ENCODE assay signal across 8 cellular contexts in the genomic region with DNA sequence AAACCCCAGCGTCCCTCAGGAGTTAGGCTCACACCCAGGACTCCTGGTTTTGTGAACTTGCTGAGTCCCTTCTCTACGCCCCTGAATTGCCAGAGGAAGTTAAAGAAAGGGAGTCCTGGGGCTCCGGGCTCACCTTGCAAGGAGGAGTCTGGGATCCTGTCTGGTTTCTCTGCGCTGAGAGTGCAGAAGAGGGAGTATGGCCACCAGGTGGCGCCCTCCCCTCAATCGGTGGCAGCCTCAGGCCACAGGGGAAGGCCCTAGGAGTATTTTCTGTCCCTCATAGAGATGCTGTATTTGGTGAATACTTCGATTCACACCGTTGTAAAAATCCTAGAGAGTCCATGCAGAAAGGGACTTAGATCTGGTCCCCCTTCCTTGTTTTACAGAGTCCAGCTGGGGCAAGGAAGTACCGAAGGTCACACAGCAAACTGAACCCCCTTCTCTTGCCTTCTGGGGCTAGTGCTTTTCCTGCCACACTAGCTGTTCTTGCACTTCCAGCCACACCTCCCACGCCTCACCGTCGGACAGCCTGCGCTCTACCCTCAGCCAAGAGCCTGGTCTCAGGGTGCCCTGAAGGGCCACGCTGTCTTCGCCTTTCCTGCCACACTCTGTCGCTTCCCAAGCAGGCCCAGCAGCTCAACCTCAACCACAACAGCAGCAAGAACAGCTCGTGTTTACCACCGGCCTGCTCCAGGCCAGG. TPM values are rescaled to one million over a fixed set of nuclear protein-coding genes. Genes with fewer than 3 reads are reported as not detected.
DNase-seq lines count a peak whose midpoint lies in the region; ATAC-seq lines count a peak whose summit lies in the region.

No MANE protein-coding gene starts in this region.

- H3K36me3 Mint-ChIP-seq in activated CD4-positive, alpha-beta memory T cell treated with anti-CD3 and anti-CD28 coated beads, Interleukin-2, amount 10 ng/mL, durations not matched to agents 7 days and 5 days (ENCODE audit: low read depth), result no peaks in the 10 kb centered on the region
- H3K36me3 Mint-ChIP-seq in effector memory CD8-positive, alpha-beta T cell (ENCODE audit: insufficient read depth), result peaks cover 2% of the 10 kb centered on the region

- CTCF ChIA-PET in activated CD4-positive, alpha-beta memory T cell treated with anti-CD3 and anti-CD28 coated beads, Interleukin-2, amount 10 ng/mL, durations not matched to agents 7 days and 5 days (lab: Charles Lee), result interaction anchor here (0.7 to 3.4 kb wide), 16 partner anchors 8 to 493 kb away, joined by 3 to 16 read pairs (median 3); no protein-coding TSS in a partner anchor

- ATAC-seq in GM19023 (IDR thresholded peaks at IDR 0.05; ENCODE audit: unreplicated experiment), result peak; percentile 91
- ATAC-seq in HG03108 (IDR thresholded peaks at IDR 0.05; ENCODE audit: unreplicated experiment), result peak; percentile 81
- peak; percentile 95 for ATAC-seq in effector memory CD8-positive, alpha-beta T cell (replicated peaks)

- POLR2A ChIA-PET in activated CD4-positive, alpha-beta memory T cell treated with anti-CD3 and anti-CD28 coated beads, Interleukin-2, amount 10 ng/mL, durations not matched to agents 7 days and 5 days (lab: Charles Lee), result interaction anchor here (0.6 kb wide), 1 partner anchor 22 kb away, joined by 3 read pairs; the partner anchor contains the start of gene SAP30L

- H3K9me3 Mint-ChIP-seq in activated CD4-positive, alpha-beta memory T cell treated with anti-CD3 and anti-CD28 coated beads, Interleukin-2, amount 10 ng/mL, durations not matched to agents 7 days and 5 days, result no peaks in the 10 kb centered on the region
- H3K9me3 Mint-ChIP-seq in effector memory CD8-positive, alpha-beta T cell, result no peaks in the 10 kb centered on the region

- no peak overlapping the region for H3K4me3 Mint-ChIP-seq in activated CD4-positive, alpha-beta memory T cell treated with anti-CD3 and anti-CD28 coated beads, Interleukin-2, amount 10 ng/mL, durations not matched to agents 7 days and 5 days
- no peak overlapping the region for H3K4me3 Mint-ChIP-seq in effector memory CD8-positive, alpha-beta T cell

- no peaks in the 10 kb centered on the region for H3K4me1 Mint-ChIP-seq in activated CD4-positive, alpha-beta memory T cell treated with anti-CD3 and anti-CD28 coated beads, Interleukin-2, amount 10 ng/mL, durations not matched to agents 7 days and 5 days
- peaks cover 3 to 7% of the 10 kb centered on the region in 2 donors for H3K4me1 Mint-ChIP-seq in effector memory CD8-positive, alpha-beta T cell (ENCODE audit: low read depth in 2 of 2)

- H3K27me3 Mint-ChIP-seq in activated CD4-positive, alpha-beta memory T cell treated with anti-CD3 and anti-CD28 coated beads, Interleukin-2, amount 10 ng/mL, durations not matched to agents 7 days and 5 days, result peaks cover 35% of the 10 kb centered on the region
- peaks cover 41 to 57% of the 10 kb centered on the region in 2 donors for H3K27me3 Mint-ChIP-seq in effector memory CD8-positive, alpha-beta T cell

- DNase-seq in C1 segment of cervical spinal cord (lab: John Stamatoyannopoulos, UW) (peak in 11 of 14 donors; percentile 2 to 61 (median 23)), NCI-H460 (ENCODE audit: extremely low read depth, low read depth) (peak; percentile 59), mucosa of gallbladder (ENCODE audit: low spot score) (peak; percentile 73)
- DNase-seq in activated CD4-positive, alpha-beta memory T cell treated with anti-CD3 and anti-CD28 coated beads, Interleukin-2, amount 10 ng/mL, durations not matched to agents 7 days and 5 days, result peak; percentile 77
- peak; percentile 65 to 73 (median 67) for DNase-seq in effector memory CD8-positive, alpha-beta T cell
- DNase-seq in stimulated activated CD8-positive, alpha-beta memory T cell treated with anti-CD3 and anti-CD28 coated beads, Interleukin-4, amount 100 ng/mL, for 48 hours, result peak; percentile 93

- H3K27ac Mint-ChIP-seq in activated CD4-positive, alpha-beta memory T cell treated with anti-CD3 and anti-CD28 coated beads, Interleukin-2, amount 10 ng/mL, durations not matched to agents 7 days and 5 days, result no peak overlapping the region
- H3K27ac Mint-ChIP-seq in effector memory CD8-positive, alpha-beta T cell, result no peak overlapping the region

RNA-seq across cellular contexts. Expression of gene HAND1, which starts 10.2 kb away (rescaled TPM):
- total RNA-seq in NCI-H460 (2014; rRNA removed; shearing (Covaris generic)), result not detected in 2 replicates
- not detected in 2 replicates for polyA plus RNA-seq in NCI-H460 (2014; cell fraction: nucleus; rRNA removed)
- not detected for total RNA-seq in activated CD4-positive, alpha-beta memory T cell treated with anti-CD3 and anti-CD28 coated beads, Interleukin-2, amount 10 ng/mL, durations not matched to agents 7 days and 5 days
- 2.7 TPM for total RNA-seq in mucosa of gallbladder

RNA-seq across cellular contexts. Expression of gene SAP30L, which starts 22.0 kb away (rescaled TPM):
- 27.2 and 39.1 TPM in 2 replicates for total RNA-seq in NCI-H460 (2014; rRNA removed; shearing (Covaris generic))
- 10.8 and 16.4 TPM in 2 replicates for polyA plus RNA-seq in NCI-H460 (2014; cell fraction: nucleus; rRNA removed)
- 10 to 100 TPM; 42.6 to 46.6 TPM for total RNA-seq in activated CD4-positive, alpha-beta memory T cell treated with anti-CD3 and anti-CD28 coated beads, Interleukin-2, amount 10 ng/mL, durations not matched to agents 7 days and 5 days
- 54.7 TPM for total RNA-seq in mucosa of gallbladder

Comparison
In these comparisons a context has a peak if more than half of its experiments do, and no peak if none do; other contexts are left out.
1. Peak in every context shown above with its lines: DNase-seq and ATAC-seq.
2. DNase-seq: peak in every context shown above with its lines; median percentile 93 in stimulated activated CD8-positive, alpha-beta memory T cell treated with anti-CD3 and anti-CD28 coated beads, Interleukin-4, amount 100 ng/mL, for 48 hours; 77 in activated CD4-positive, alpha-beta memory T cell treated with anti-CD3 and anti-CD28 coated beads, Interleukin-2, amount 10 ng/mL, durations not matched to agents 7 days and 5 days; 73 in mucosa of gallbladder; 67 in effector memory CD8-positive, alpha-beta T cell; 59 in NCI-H460; 23 in C1 segment of cervical spinal cord.